Comparison of ENCODE assay signal across 8 cellular contexts in the genomic region with DNA sequence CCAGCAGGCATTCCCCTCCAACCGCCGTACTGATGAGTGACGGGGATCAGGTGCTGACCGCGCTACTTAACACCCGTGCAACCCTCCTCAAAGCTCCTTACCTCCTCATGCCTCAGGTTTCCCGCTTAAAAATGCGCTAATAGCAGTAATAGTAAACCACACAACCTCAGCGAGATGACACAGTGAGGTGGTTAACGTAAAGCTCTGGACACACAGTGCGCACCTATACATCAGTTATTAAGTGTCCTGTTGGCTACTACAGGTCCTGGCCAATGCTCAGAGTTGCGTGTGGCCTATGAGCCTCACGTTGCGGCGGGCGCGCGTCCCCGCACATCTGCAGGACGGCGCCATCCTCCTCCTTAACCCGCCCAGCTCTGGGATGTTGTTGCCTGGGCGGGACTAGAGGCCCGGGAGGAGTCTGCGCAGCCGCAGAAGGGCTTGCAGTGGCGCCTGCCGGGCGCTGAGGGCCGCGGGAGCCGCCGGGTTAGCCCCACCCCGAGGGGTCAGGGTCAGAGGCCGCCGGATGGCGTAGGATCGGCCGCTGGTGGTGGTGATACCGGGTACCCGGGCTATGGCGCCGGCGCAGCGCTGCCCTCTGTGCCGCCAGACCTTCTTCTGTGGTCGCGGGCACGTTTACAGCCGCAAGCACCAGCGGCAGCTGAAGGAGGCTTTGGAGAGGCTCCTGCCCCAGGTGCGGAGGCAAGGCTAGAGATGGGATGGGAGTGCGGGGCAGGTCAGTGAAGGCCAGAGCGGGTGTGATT. TPM values are rescaled to one million over a fixed set of nuclear protein-coding genes. Genes with fewer than 3 reads are reported as not detected.
DNase-seq lines count a peak whose midpoint lies in the region; ATAC-seq lines count a peak whose summit lies in the region.

A gene with protein sequence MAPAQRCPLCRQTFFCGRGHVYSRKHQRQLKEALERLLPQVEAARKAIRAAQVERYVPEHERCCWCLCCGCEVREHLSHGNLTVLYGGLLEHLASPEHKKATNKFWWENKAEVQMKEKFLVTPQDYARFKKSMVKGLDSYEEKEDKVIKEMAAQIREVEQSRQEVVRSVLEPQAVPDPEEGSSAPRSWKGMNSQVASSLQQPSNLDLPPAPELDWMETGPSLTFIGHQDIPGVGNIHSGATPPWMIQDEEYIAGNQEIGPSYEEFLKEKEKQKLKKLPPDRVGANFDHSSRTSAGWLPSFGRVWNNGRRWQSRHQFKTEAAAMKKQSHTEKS (plus strand): TSS at position 512 of the 761 bp plus-strand sequence. CDS start 60 bp downstream, at position 572.

- DNase-seq in C1 segment of cervical spinal cord (lab: John Stamatoyannopoulos, UW): peak; percentile 35 to 96 (median 92)
- peak; percentile 98 for DNase-seq in NCI-H526 treated with DMSO at 0.1 percent for 48 hours (lab: John Stamatoyannopoulos, UW)
- DNase-seq in activated CD4-positive, alpha-beta T cell treated with anti-CD3 and anti-CD28 coated beads, Interleukin-2, amount 50 U/mL, for 1 hour: peak; percentile 95
- peak; percentile 67 for DNase-seq in cortex of kidney (lab: John Stamatoyannopoulos, UW)
- peak; percentile 97 for DNase-seq in left lobe of liver (ENCODE audit: low spot score)
- peak; percentile 94 for DNase-seq in stimulated activated CD4-positive, alpha-beta T cell treated with anti-CD3 and anti-CD28 coated beads, Interleukin-2, amount 100 ng/mL, for 4 hours (ENCODE audit: low read depth)

- ATAC-seq in GM19351 (IDR thresholded peaks at IDR 0.05; ENCODE audit: unreplicated experiment) (peak; percentile 87), HG03520 (IDR thresholded peaks at IDR 0.05; ENCODE audit: unreplicated experiment) (peak; percentile 88), left lobe of liver (peak; percentile 99)

RNA-seq across cellular contexts. Expression of the gene that starts here (rescaled TPM):
- 14.7 TPM for total RNA-seq in left lobe of liver

Comparison
In these comparisons a context has a peak if more than half of its experiments do, and no peak if none do; other contexts are left out.
1. Peak in every context shown above with its lines: DNase-seq and ATAC-seq.